ENCODE assay signal across 1 cellular context in genomic region chr14:90388982-90389381, GRCh38.
TF ChIP-seq lines count a peak whose summit lies in the region.

No MANE protein-coding gene starts in this region.

TF ChIP-seq in GM23338, 12 proteins besides CTCF, POLR2A, EP300 and RAD21 (continued from another document):
- TF ChIP-seq ZNF462 (CRISPR knock-in tag; IDR thresholded peaks at IDR 0.05) (no peak), NANOG (IDR thresholded peaks at IDR 0.05; ENCODE audit: borderline replicate concordance) (no peak), ZNF331 (CRISPR knock-in tag; IDR thresholded peaks at IDR 0.05; ENCODE audit: low read depth) (no peak), EZH2phosphoT487 (IDR thresholded peaks at IDR 0.05; ENCODE audit: unreplicated experiment) (no peak), POLR2AphosphoS5 (IDR thresholded peaks at IDR 0.05; ENCODE audit: low read depth) (no peak)
